ENCODE assay signal across 8 cellular contexts in genomic region chr20:44217342-44218092, GRCh38. TPM values are rescaled to one million over a fixed set of nuclear protein-coding genes. Genes with fewer than 3 reads are reported as not detected.
A peak's percentile ranks its signal among the peaks of the same experiment; 100 is the strongest.
DNase-seq lines count a peak whose midpoint lies in the region; ATAC-seq and TF ChIP-seq lines count a peak whose summit lies in the region.

No MANE protein-coding gene starts in this region.

- H3K4me1 Mint-ChIP-seq in CD14-positive monocyte (peaks cover 24% of the 10 kb centered on the region), naive B cell (peaks cover 41 to 43% (median 43%) of the 10 kb centered on the region in 3 donors)
- peaks cover 55% of the 10 kb centered on the region for H3K4me1 Mint-ChIP-seq in stimulated activated naive CD8-positive, alpha-beta T cell treated with anti-CD3 and anti-CD28 coated beads, Interleukin-15, Interleukin-2, amounts not matched to agents 100 ng/mL and 50 ng/mL, for 24 hours (ENCODE audit: low read depth)

- no peaks in the 10 kb centered on the region for H3K9me3 Mint-ChIP-seq in CD14-positive monocyte
- H3K9me3 Mint-ChIP-seq in naive B cell = no peaks in the 10 kb centered on the region
- no peaks in the 10 kb centered on the region for H3K9me3 Mint-ChIP-seq in stimulated activated naive CD8-positive, alpha-beta T cell treated with anti-CD3 and anti-CD28 coated beads, Interleukin-15, Interleukin-2, amounts not matched to agents 100 ng/mL and 50 ng/mL, for 24 hours

- TF ChIP-seq CTCF in CD14-positive monocyte (IDR thresholded peaks at IDR 0.05) (peak; percentile 94), epithelial cell of proximal tubule (conservative IDR thresholded peaks at IDR 0.05; ENCODE audit: low read depth, low read length) (peak; percentile 100)

- H3K36me3 Mint-ChIP-seq in CD14-positive monocyte = peaks cover 0 to 5% of the 10 kb centered on the region in 2 donors
- peaks cover 7 to 8% of the 10 kb centered on the region in 2 donors for H3K36me3 Mint-ChIP-seq in naive B cell
- H3K36me3 Mint-ChIP-seq in stimulated activated naive CD8-positive, alpha-beta T cell treated with anti-CD3 and anti-CD28 coated beads, Interleukin-15, Interleukin-2, amounts not matched to agents 100 ng/mL and 50 ng/mL, for 24 hours (ENCODE audit: low read depth) = no peaks in the 10 kb centered on the region

- H3K27ac Mint-ChIP-seq in CD14-positive monocyte (no peak overlapping the region), naive B cell (peak overlapping the region in 4 of 6 donors; percentile 28 to 77 (median 50))
- peak overlapping the region; percentile 70 for H3K27ac Mint-ChIP-seq in stimulated activated naive CD8-positive, alpha-beta T cell treated with anti-CD3 and anti-CD28 coated beads, Interleukin-15, Interleukin-2, amounts not matched to agents 100 ng/mL and 50 ng/mL, for 24 hours

- peak; percentile 55 for DNase-seq in CD14-positive monocyte (ENCODE audit: low spot score)
- peak; percentile 75 for DNase-seq in HK-2 (ENCODE audit: unreplicated experiment)
- DNase-seq in NOMO-1 treated with DMSO at 0.1 percent for 48 hours (lab: John Stamatoyannopoulos, UW; ENCODE audit: unreplicated experiment) = peak; percentile 53
- DNase-seq in activated CD8-positive, alpha-beta memory T cell treated with anti-CD3 and anti-CD28 coated beads, Interleukin-2, amount 50 U/mL, for 48 hours = peak; percentile 77
- DNase-seq in epithelial cell of proximal tubule (ENCODE audit: low read depth) = no peak
- peak; percentile 54 for DNase-seq in naive B cell
- DNase-seq in cerebellar nuclear complex (lab: John Stamatoyannopoulos, UW) = no peak

- H3K27me3 Mint-ChIP-seq in CD14-positive monocyte (ENCODE audit: low read depth in 3 of 3) = peaks cover 3 to 9% (median 5%) of the 10 kb centered on the region in 3 donors
- H3K27me3 Mint-ChIP-seq in naive B cell = no peaks in the 10 kb centered on the region
- H3K27me3 Mint-ChIP-seq in stimulated activated naive CD8-positive, alpha-beta T cell treated with anti-CD3 and anti-CD28 coated beads, Interleukin-15, Interleukin-2, amounts not matched to agents 100 ng/mL and 50 ng/mL, for 24 hours = no peaks in the 10 kb centered on the region

- ATAC-seq in naive B cell (ENCODE audit: low read depth in 2 of 2) = peak; percentile 49 to 54

- intact Hi-C loops in CD14-positive monocyte (cut with micrococcal nuclease) = loop anchor here (2.0 to 10.0 kb wide), 3 partner anchors 93 to 647 kb away; partner anchors contain the start of gene FITM2 (in 1 of the 2)

- H3K4me3 Mint-ChIP-seq in CD14-positive monocyte (peak overlapping the region in 1 of 2 donors; percentile 31), naive B cell (peak overlapping the region; percentile 5 to 82 (median 62))
- peak overlapping the region; percentile 80 for H3K4me3 Mint-ChIP-seq in stimulated activated naive CD8-positive, alpha-beta T cell treated with anti-CD3 and anti-CD28 coated beads, Interleukin-15, Interleukin-2, amounts not matched to agents 100 ng/mL and 50 ng/mL, for 24 hours

- H3K4me3 ChIP-seq in epithelial cell of proximal tubule (ENCODE audit: low read depth, low read length) = peak overlapping the region; percentile 32

RNA-seq across cellular contexts. Expression of gene OSER1, which starts 6.9 kb away (rescaled TPM):
- 10 to 100 TPM; 42.3 to 45.1 TPM for polyA plus RNA-seq in CD14-positive monocyte
- 24.1 and 41.1 TPM in 2 replicates for total RNA-seq in epithelial cell of proximal tubule
- polyA plus RNA-seq in naive B cell (ENCODE audit: low read depth in 6 of 6) = 100 to 1,000 TPM; 101 to 163 (median 112) TPM

RNA-seq across cellular contexts. Expression of gene GDAP1L1, which starts 29.6 kb away (rescaled TPM):
- polyA plus RNA-seq in CD14-positive monocyte = not detected
- total RNA-seq in epithelial cell of proximal tubule = not detected in 2 replicates
- not detected for polyA plus RNA-seq in naive B cell (ENCODE audit: low read depth in 6 of 6)

RNA-seq across cellular contexts. Expression of gene JPH2, which starts 30.5 kb away (rescaled TPM):
- polyA plus RNA-seq in CD14-positive monocyte (not detected), naive B cell (ENCODE audit: low read depth in 6 of 6) (not detected)
- 2.0 and 2.9 TPM in 2 replicates for total RNA-seq in epithelial cell of proximal tubule

Comparison
In these comparisons a context has a peak if more than half of its experiments do, and no peak if none do; other contexts are left out.
1. DNase-seq: peak in CD14-positive monocyte (single experiment), HK-2 (single experiment), NOMO-1 treated with DMSO at 0.1 percent for 48 hours (single experiment), activated CD8-positive, alpha-beta memory T cell treated with anti-CD3 and anti-CD28 coated beads, Interleukin-2, amount 50 U/mL, for 48 hours (single experiment) and naive B cell (single experiment); none in epithelial cell of proximal tubule (single experiment) and cerebellar nuclear complex (0 of 2).
2. H3K27ac Mint-ChIP-seq: peak in naive B cell (4 of 6) and stimulated activated naive CD8-positive, alpha-beta T cell treated with anti-CD3 and anti-CD28 coated beads, Interleukin-15, Interleukin-2, amounts not matched to agents 100 ng/mL and 50 ng/mL, for 24 hours (single experiment); none in CD14-positive monocyte (0 of 7).